In genomic region chr1:12556368-12556930, GRCh38 we compare ENCODE assay signal across 11 cellular contexts.
DNase-seq lines count a peak whose midpoint lies in the region; ATAC-seq, FAIRE-seq and TF ChIP-seq lines count a peak whose summit lies in the region.
"Had no signal": no experiment of that assay in that cellular context is flagged by ENCODE, and none has a peak within 500 bp of the region (broad histone marks: within the 10 kb centered on the region; RNA-seq: fewer than 3 reads in every experiment).

No MANE protein-coding gene starts in this region.

- 5 to 9% (median 9%) methylated on average over 9 of the region's 9 CpGs for WGBS in ovary, 3 donors

- TF ChIP-seq POLR2A in Peyer's patch (IDR thresholded peaks at IDR 0.05) (no peak), ovary (IDR thresholded peaks at IDR 0.05) (no peak), GM12891 (IDR thresholded peaks at IDR 0.05; ENCODE audit: low read depth, low read length) (no peak)

- H3K27ac ChIP-seq in Peyer's patch: peak overlapping the region; percentile 43 to 82 (median 64)
- peak overlapping the region; percentile 70 to 85 for H3K27ac ChIP-seq in ovary
- H3K27ac ChIP-seq: HL-60, VCaP had no signal

- FAIRE-seq in GM12891 (lab: Jason Lieb, UNC): no peak

- DNase-seq in AG10803 (ENCODE audit: low read depth) (peak; percentile 98), Peyer's patch (peak in 1 of 3 donors; percentile 66), foreskin fibroblast (peak; percentile 60 to 85), ovary (peak; percentile 61 to 78 (median 67)), GM12891 (ENCODE audit: insufficient read length, low spot score) (no peak)
- no peak for DNase-seq in activated CD4-positive, alpha-beta T cell treated with anti-CD3 and anti-CD28 coated beads, Interleukin-2, amount 50 U/mL, for 4 hours
- DNase-seq: GDM1 had no signal

- H3K4me1 ChIP-seq in Peyer's patch (peaks cover 0 to 11% (median 0%) of the 10 kb centered on the region in 4 donors), ovary (ENCODE audit: insufficient read depth) (peaks cover 10% of the 10 kb centered on the region)

- TF ChIP-seq CTCF in AG10803 (conservative IDR thresholded peaks at IDR 0.05; ENCODE audit: low read length) (no peak), Peyer's patch (IDR thresholded peaks at IDR 0.05) (no peak), foreskin fibroblast (IDR thresholded peaks at IDR 0.05; ENCODE audit: low read depth, low read length) (no peak), ovary (IDR thresholded peaks at IDR 0.05) (no peak)

- ATAC-seq in HG03442 (IDR thresholded peaks at IDR 0.05; ENCODE audit: unreplicated experiment): no peak
- no peak for ATAC-seq in GM18873 (IDR thresholded peaks at IDR 0.05; ENCODE audit: low FRiP score, unreplicated experiment)

- H3K36me3 ChIP-seq in Peyer's patch: no peaks in the 10 kb centered on the region
- no peaks in the 10 kb centered on the region for H3K36me3 ChIP-seq in ovary

- no peaks in the 10 kb centered on the region for H3K27me3 ChIP-seq in Peyer's patch
- H3K27me3 ChIP-seq in ovary: no peaks in the 10 kb centered on the region

- no peaks in the 10 kb centered on the region for H3K9me3 ChIP-seq in Peyer's patch
- no peaks in the 10 kb centered on the region for H3K9me3 ChIP-seq in ovary

- intact Hi-C loops in ovary (cut with DNase I): loop anchor here in 2 of 4 donors (5.0 to 10.0 kb wide), 2 partner anchors 36 to 58 kb away; partner anchors contain the start of gene DHRS3 (in 1 of the 2)

- TF ChIP-seq EP300 in ovary (IDR thresholded peaks at IDR 0.05): no peak

- H3K4me3 ChIP-seq in AG10803 (ENCODE audit: low read length): no peak overlapping the region
- no peak overlapping the region for H3K4me3 ChIP-seq in Peyer's patch
- no peak overlapping the region for H3K4me3 ChIP-seq in foreskin fibroblast (ENCODE audit: low read depth in 1 of 2, low read length in 2 of 2)
- H3K4me3 ChIP-seq in ovary: no peak overlapping the region

TF ChIP-seq in GM12891, 5 proteins besides CTCF, POLR2A, EP300 and RAD21:
- TF ChIP-seq TAF1 (IDR thresholded peaks at IDR 0.05; ENCODE audit: low read depth, low read length) (no peak), PAX5 (IDR thresholded peaks at IDR 0.05; ENCODE audit: insufficient read depth, low read length, severe bottlenecking) (no peak), SPI1 (IDR thresholded peaks at IDR 0.05; ENCODE audit: low read depth, low read length) (no peak)

Comparison
In these comparisons a context has a peak if more than half of its experiments do, and no peak if none do; other contexts are left out.
1. DNase-seq: peak in AG10803 (single experiment), foreskin fibroblast (2 of 2) and ovary (5 of 5); none in GM12891 (single experiment) and activated CD4-positive, alpha-beta T cell treated with anti-CD3 and anti-CD28 coated beads, Interleukin-2, amount 50 U/mL, for 4 hours (0 of 2).